Comparison of ENCODE assay signal across 6 cellular contexts in the genomic region with DNA sequence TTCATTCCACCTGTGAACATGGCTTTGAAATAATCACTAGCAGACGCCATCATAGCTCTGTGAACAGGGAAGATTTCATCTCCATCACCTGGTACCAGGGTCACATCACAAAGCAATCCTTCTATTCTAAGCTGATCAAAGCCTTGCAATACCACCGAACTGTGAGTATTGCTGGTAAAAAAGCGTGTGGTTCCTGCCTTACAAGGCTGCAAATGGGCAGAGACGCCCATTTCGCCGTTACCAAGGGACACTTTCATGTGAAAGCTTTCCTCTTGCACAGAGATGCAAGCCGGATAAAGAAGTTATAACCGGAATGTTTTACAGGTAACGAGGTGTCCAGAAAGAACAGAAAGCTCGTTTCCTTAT. TPM values are rescaled to one million over a fixed set of nuclear protein-coding genes. Genes with fewer than 3 reads are reported as not detected.
DNase-seq lines count a peak whose midpoint lies in the region; ATAC-seq and TF ChIP-seq lines count a peak whose summit lies in the region.

No MANE protein-coding gene starts in this region.

- no peaks in the 10 kb centered on the region for H3K9me2 ChIP-seq in Karpas-422 (replicated peaks; ENCODE audit: insufficient read depth, low read length)

- intact Hi-C loops in spleen (cut with DNase I; ENCODE audit: low total_unique reads), result no loop called here

- H3K4me3 ChIP-seq in Karpas-422 (ENCODE audit: low read length), result peak overlapping the region; percentile 81
- H3K4me3 ChIP-seq in epithelial cell of proximal tubule (ENCODE audit: low read depth, low read length), result peak overlapping the region; percentile 69
- H3K4me3 ChIP-seq in spleen, result peak overlapping the region; percentile 57 to 87 (median 62)

- DNase-seq in Karpas-422 (peak; percentile 46), epithelial cell of proximal tubule (ENCODE audit: low read depth) (no peak), spleen (no peak), globus pallidus (ENCODE audit: low spot score) (no peak), amniotic stem cell (lab: John Stamatoyannopoulos, UW) (no peak)

- no peak for TF ChIP-seq POLR2A in spleen (IDR thresholded peaks at IDR 0.05)

- H3K36me3 ChIP-seq in Karpas-422 (ENCODE audit: insufficient read depth, low read length) (peaks cover 3% of the 10 kb centered on the region; the same call in 1 of the 2 replicates), spleen (peaks cover 0 to 25% (median 0%) of the 10 kb centered on the region in 6 donors)

- H4K20me1 ChIP-seq in Karpas-422 (ENCODE audit: insufficient read depth, low read depth, low read length), result peaks cover 46% of the 10 kb centered on the region

- peak overlapping the region; percentile 86 for H3K9ac ChIP-seq in Karpas-422 (ENCODE audit: low read length)

- H3K79me2 ChIP-seq in Karpas-422 (ENCODE audit: low read length), result peaks cover 54% of the 10 kb centered on the region

- peak overlapping the region; percentile 86 for H2AFZ ChIP-seq in Karpas-422 (ENCODE audit: low read length)

- H3K4me1 ChIP-seq in Karpas-422 (ENCODE audit: low read length) (peaks cover 25% of the 10 kb centered on the region), spleen (peaks cover 33 to 60% (median 56%) of the 10 kb centered on the region in 6 donors)

- H3K27me3 ChIP-seq in Karpas-422 (ENCODE audit: low read length) (no peaks in the 10 kb centered on the region), spleen (replicated peaks in 1 of 7) (no peaks in the 10 kb centered on the region)

- TF ChIP-seq CTCF in epithelial cell of proximal tubule (conservative IDR thresholded peaks at IDR 0.05; ENCODE audit: low read depth, low read length) (no peak), spleen (IDR thresholded peaks at IDR 0.05 in 8 of 11, conservative IDR thresholded peaks at IDR 0.05 in 3 of 11) (no peak)

- peak; percentile 8 for ATAC-seq in GM19452 (IDR thresholded peaks at IDR 0.05; ENCODE audit: unreplicated experiment)

- peak overlapping the region; percentile 46 for H3K27ac ChIP-seq in Karpas-422 (ENCODE audit: low read length)
- peak overlapping the region; percentile 86 to 98 (median 95) for H3K27ac ChIP-seq in spleen

- WGBS in spleen, 5 donors, result 0 to 2% (median 1%) methylated on average over 10 of the region's 10 CpGs

- H3K9me3 ChIP-seq in Karpas-422 (ENCODE audit: low read length), result no peaks in the 10 kb centered on the region
- no peaks in the 10 kb centered on the region for H3K9me3 ChIP-seq in spleen

- peak overlapping the region; percentile 88 for H3K4me2 ChIP-seq in Karpas-422 (ENCODE audit: low read depth, low read length, poor library complexity, severe bottlenecking)

RNA-seq across cellular contexts. Expression of gene KLHL9, which starts 0.6 kb away (rescaled TPM):
- total RNA-seq in Karpas-422 (2014; rRNA removed; shearing (Covaris generic); ENCODE audit: low replicate concordance), result 14.0 and 21.2 TPM in 2 replicates
- total RNA-seq in epithelial cell of proximal tubule, result 13.1 and 16.8 TPM in 2 replicates
- total RNA-seq in spleen, result 10 to 100 TPM; 21.5 to 32.7 (median 27.8) TPM
- 10 to 100 TPM in 1 of 3 donors, 1 to 10 TPM in 2; 7.7 to 11.4 (median 8.3) TPM for polyA plus RNA-seq in spleen

RNA-seq across cellular contexts. Expression of gene IFNA6, which starts 16.1 kb away (rescaled TPM):
- not detected in 2 replicates for total RNA-seq in Karpas-422 (2014; rRNA removed; shearing (Covaris generic); ENCODE audit: low replicate concordance)
- total RNA-seq in epithelial cell of proximal tubule (not detected in 2 replicates), spleen (under 1 TPM in 1 of 7 donors, not detected in 6; 0.23 TPM)
- not detected for polyA plus RNA-seq in spleen

RNA-seq across cellular contexts. Expression of gene IFNA5, which starts 29.5 kb away (rescaled TPM):
- total RNA-seq in Karpas-422 (2014; rRNA removed; shearing (Covaris generic); ENCODE audit: low replicate concordance), result not detected in 2 replicates
- total RNA-seq in epithelial cell of proximal tubule, result not detected in 2 replicates
- total RNA-seq in spleen, result 1 to 10 TPM in 1 of 7 donors, not detected in 6; 1.2 TPM
- polyA plus RNA-seq in spleen, result not detected

RNA-seq across cellular contexts. Expression of gene IFNA13, which starts 33.3 kb away (rescaled TPM):
- not detected in 2 replicates for total RNA-seq in Karpas-422 (2014; rRNA removed; shearing (Covaris generic); ENCODE audit: low replicate concordance)
- total RNA-seq in epithelial cell of proximal tubule (not detected in 2 replicates), spleen (1 to 10 TPM in 1 of 7 donors, under 1 TPM in 3, not detected in 3; 0.25 to 1.7 (median 0.90) TPM)
- polyA plus RNA-seq in spleen, result under 1 TPM in 1 of 3 donors, not detected in 2; 0.17 TPM

RNA-seq across cellular contexts. Expression of gene IFNA2, which starts 50.6 kb away (rescaled TPM):
- not detected in 2 replicates for total RNA-seq in Karpas-422 (2014; rRNA removed; shearing (Covaris generic); ENCODE audit: low replicate concordance)
- not detected in 2 replicates for total RNA-seq in epithelial cell of proximal tubule
- under 1 TPM in 2 of 7 donors, not detected in 5; 0.86 to 0.88 TPM for total RNA-seq in spleen
- not detected for polyA plus RNA-seq in spleen
